In the genomic region with DNA sequence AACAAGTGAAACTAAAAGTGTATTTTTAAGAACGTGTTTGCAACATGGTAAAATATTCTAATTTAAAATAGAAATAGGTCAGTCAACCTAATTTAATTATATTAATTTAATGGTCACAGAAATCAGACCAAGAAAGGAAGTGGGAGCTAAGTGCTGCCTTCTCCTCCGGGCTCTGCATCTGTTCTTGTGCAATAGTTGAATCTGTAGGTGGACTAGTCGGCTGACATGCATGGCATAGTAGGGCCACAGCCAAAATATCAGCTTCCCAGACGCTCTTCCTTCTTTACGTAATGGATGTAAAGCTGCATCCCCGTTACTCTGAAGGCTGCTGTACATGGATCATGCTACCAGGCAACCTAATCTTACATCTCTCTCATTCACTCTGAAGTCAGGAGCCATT, we compare ENCODE assay signal across 20 cellular contexts. TPM values are rescaled to one million over a fixed set of nuclear protein-coding genes. Genes with fewer than 3 reads are reported as not detected.
DNase-seq lines count a peak whose midpoint lies in the region; ATAC-seq, FAIRE-seq and TF ChIP-seq lines count a peak whose summit lies in the region.
"Had no signal": no experiment of that assay in that cellular context is flagged by ENCODE, and none has a peak within 500 bp of the region (broad histone marks: within the 10 kb centered on the region; RNA-seq: fewer than 3 reads in every experiment).

No MANE protein-coding gene starts in this region.

- TF ChIP-seq POLR2A in stomach (IDR thresholded peaks at IDR 0.05) = no peak

- WGBS in stomach, 5 donors = 53 to 78% (median 74%) methylated on average over 6 of the region's 6 CpGs

- H3K4me1 Mint-ChIP-seq in HFFc6 (ENCODE audit: low read depth) = peaks cover 72% of the 10 kb centered on the region
- H3K4me1 Mint-ChIP-seq in astrocyte (ENCODE audit: low read depth, unreplicated experiment) = peaks cover 68% of the 10 kb centered on the region

- FAIRE-seq in astrocyte (lab: Jason Lieb, UNC) = no peak

- no peak overlapping the region for H2AFZ ChIP-seq in astrocyte (ENCODE audit: low read depth, low read length)

- no peak for TF ChIP-seq CTCF in HFFc6 (IDR thresholded peaks at IDR 0.05)
- TF ChIP-seq CTCF in astrocyte (IDR thresholded peaks at IDR 0.05; ENCODE audit: insufficient read depth, low read depth, low read length) = no peak
- TF ChIP-seq CTCF in fibroblast of villous mesenchyme (IDR thresholded peaks at IDR 0.05; ENCODE audit: insufficient read depth, low read depth, low read length) = no peak
- no peak for TF ChIP-seq CTCF in stomach (IDR thresholded peaks at IDR 0.05)

- H3K9me3 Mint-ChIP-seq in HFFc6 (no peaks in the 10 kb centered on the region), astrocyte (ENCODE audit: unreplicated experiment) (peaks cover 2% of the 10 kb centered on the region)

- intact Hi-C loops in stomach (cut with DNase I; ENCODE audit: low total_unique reads) = no loop called here

- H3K4me1 ChIP-seq in astrocyte (ENCODE audit: insufficient read depth, low read length) (peaks cover 43% of the 10 kb centered on the region), stomach (peaks cover 6 to 64% (median 36%) of the 10 kb centered on the region in 4 donors)

- TF ChIP-seq EP300 in stomach (IDR thresholded peaks at IDR 0.05) = no peak

- no peaks in the 10 kb centered on the region; the same call in 1 of the 2 replicates for H3K27me3 Mint-ChIP-seq in HFFc6 (ENCODE audit: insufficient read depth)
- H3K27me3 Mint-ChIP-seq in astrocyte (ENCODE audit: low read depth, unreplicated experiment) = no peaks in the 10 kb centered on the region

- H3K9me3 ChIP-seq in astrocyte (ENCODE audit: insufficient read depth, low read depth, low read length) (no peaks in the 10 kb centered on the region), stomach (no peaks in the 10 kb centered on the region)
- H3K9me3 ChIP-seq: BE2C, mucosa of descending colon, suprapubic skin had no signal

- DNase-seq in HFFc6 = no peak
- no peak for DNase-seq in astrocyte (ENCODE audit: low read depth)
- peak; percentile 62 for DNase-seq in fibroblast of villous mesenchyme (ENCODE audit: low read depth)
- no peak for DNase-seq in stomach
- DNase-seq in effector CD8-positive, alpha-beta T cell (lab: John Stamatoyannopoulos, UW) = no peak
- no peak for DNase-seq in activated CD4-positive, alpha-beta T cell treated with anti-CD3 and anti-CD28 coated beads for 4 hours
- DNase-seq: activated CD4-positive, CD25-positive, alpha-beta regulatory T cell; activated naive CD4-positive, alpha-beta T cell treated with anti-CD3 and anti-CD28 coated beads for 36 hours; BE2C; DMS153; head of caudate nucleus; mucosa of descending colon; NCI-H1436 treated with DMSO at 0.1 percent for 48 hours; NK-92 treated with Interleukin-12 subunit alpha and Interleukin-12 subunit beta, amount 100 ng/mL, for 24 hours; posterior cingulate gyrus; Right ventricle myocardium superior had no signal

- peaks cover 84% of the 10 kb centered on the region for H4K20me1 ChIP-seq in astrocyte (ENCODE audit: insufficient read depth, low read length)

- no peak for ATAC-seq in GM21423 (IDR thresholded peaks at IDR 0.05; ENCODE audit: unreplicated experiment)
- ATAC-seq: mucosa of descending colon had no signal

- H3K36me3 ChIP-seq in astrocyte (ENCODE audit: insufficient read depth, low read length) (peaks cover 2% of the 10 kb centered on the region), stomach (no peaks in the 10 kb centered on the region)
- H3K36me3 ChIP-seq: BE2C, cardiac muscle cell, suprapubic skin had no signal

- peak overlapping the region; percentile 71 for H3K4me2 ChIP-seq in astrocyte (ENCODE audit: low read length)

- H3K4me3 Mint-ChIP-seq in HFFc6 = peak overlapping the region; percentile 66
- peak overlapping the region; percentile 10 for H3K4me3 Mint-ChIP-seq in astrocyte (ENCODE audit: unreplicated experiment)
- H3K4me3 Mint-ChIP-seq: activated naive CD4-positive, alpha-beta T cell treated with anti-CD3 and anti-CD28 coated beads for 36 hours had no signal

- H3K9ac ChIP-seq in astrocyte (ENCODE audit: low read length) = no peak overlapping the region

- H3K27ac Mint-ChIP-seq in HFFc6 (peak overlapping the region; percentile 64), astrocyte (ENCODE audit: unreplicated experiment) (no peak overlapping the region)

- H3K4me3 ChIP-seq in astrocyte (ENCODE audit: insufficient read depth, low read depth, low read length) = peak overlapping the region; percentile 40
- H3K4me3 ChIP-seq in fibroblast of villous mesenchyme (ENCODE audit: low read depth, low read length) = no peak overlapping the region
- no peak overlapping the region for H3K4me3 ChIP-seq in stomach
- H3K4me3 ChIP-seq: cardiac muscle cell, mucosa of descending colon, suprapubic skin had no signal

- no peaks in the 10 kb centered on the region for H3K27me3 ChIP-seq in astrocyte (ENCODE audit: insufficient read depth, low read length)
- peaks cover 0 to 9% (median 0%) of the 10 kb centered on the region in 3 donors for H3K27me3 ChIP-seq in stomach
- H3K27me3 ChIP-seq: cardiac muscle cell, suprapubic skin had no signal

- H3K27ac ChIP-seq in astrocyte (ENCODE audit: low read depth, low read length) (peak overlapping the region; percentile 68), stomach (peak overlapping the region in 4 of 5 donors; percentile 58 to 68 (median 62))
- H3K27ac ChIP-seq: cardiac muscle cell, suprapubic skin had no signal

- peaks cover 91% of the 10 kb centered on the region for H3K79me2 ChIP-seq in astrocyte (ENCODE audit: insufficient read depth, low read length)

- H3K36me3 Mint-ChIP-seq in HFFc6 (ENCODE audit: low read depth) (peaks cover 15% of the 10 kb centered on the region; the same call in 1 of the 2 replicates), astrocyte (ENCODE audit: low read depth, unreplicated experiment) (peaks cover 25% of the 10 kb centered on the region)

RNA-seq across cellular contexts. Expression of gene COL4A1, which starts 47.3 kb away (rescaled TPM):
- total RNA-seq in HFFc6 (2021; fragmentation: NEBNext Ultra II Directional; extraction: Animal tissue kit (Norgen Biotek cat#: 25700)) = 100 to 1,000 TPM; 137 to 328 (median 148) TPM
- total RNA-seq in astrocyte (2,489 and 3,103 TPM in 2 replicates), fibroblast of villous mesenchyme (1,391 and 1,673 TPM in 2 replicates), stomach (100 to 1,000 TPM; 132 to 798 (median 175) TPM)
- polyA plus RNA-seq in stomach = 10 to 100 TPM; 18.8 to 59.0 (median 30.6) TPM
- total RNA-seq: T-helper 2 cell treated with Interferon-gamma antibody and Interleukin-4, amounts not matched to agents 100 ng/mL and 5 ng/mL, for 36 hours had no signal

RNA-seq across cellular contexts. Expression of gene COL4A2, which starts 47.4 kb away (rescaled TPM):
- 100 to 1,000 TPM; 202 to 327 (median 217) TPM for total RNA-seq in HFFc6 (2021; fragmentation: NEBNext Ultra II Directional; extraction: Animal tissue kit (Norgen Biotek cat#: 25700))
- 1,414 and 1,647 TPM in 2 replicates for total RNA-seq in astrocyte
- total RNA-seq in fibroblast of villous mesenchyme = 756 and 1,116 TPM in 2 replicates
- total RNA-seq in stomach = 100 to 1,000 TPM; 134 to 531 (median 366) TPM
- polyA plus RNA-seq in stomach = 10 to 100 TPM; 24.0 to 96.6 (median 38.4) TPM
- total RNA-seq: activated naive CD4-positive, alpha-beta T cell treated with anti-CD3 and anti-CD28 coated beads for 36 hours; T-helper 2 cell treated with Interferon-gamma antibody and Interleukin-4, amounts not matched to agents 100 ng/mL and 5 ng/mL, for 36 hours had no signal
